1 cellular context compared by ENCODE assay signal in the genomic region with DNA sequence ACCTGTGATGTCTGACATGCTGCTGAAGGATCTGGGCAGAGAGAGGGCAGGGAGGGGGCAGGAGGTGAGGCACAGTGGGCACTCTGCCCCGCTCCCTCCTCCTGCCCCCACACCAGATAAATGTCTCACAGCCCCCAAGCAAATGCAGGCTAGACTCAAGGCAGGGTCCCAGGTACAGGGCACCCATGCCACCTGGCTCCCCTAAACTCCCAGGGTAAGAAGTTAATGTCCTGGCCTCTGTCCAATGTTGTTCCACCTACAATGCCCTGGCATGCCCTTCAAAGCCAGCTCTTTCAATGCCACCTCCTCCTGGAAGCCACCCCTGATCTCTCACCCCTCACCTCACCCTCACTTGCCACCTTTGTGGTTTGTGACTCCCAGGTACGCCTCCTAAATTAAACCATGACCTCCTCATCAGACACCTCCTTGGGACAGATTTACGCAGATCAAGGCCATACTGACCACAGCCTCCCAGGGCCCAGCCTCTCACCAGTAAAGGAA.
TF ChIP-seq lines count a peak whose summit lies in the region.

No MANE protein-coding gene starts in this region.

TF ChIP-seq in IMR-90, 13 proteins besides CTCF, POLR2A, EP300 and RAD21:
- TF ChIP-seq BHLHE40 (IDR thresholded peaks at IDR 0.05; ENCODE audit: low read depth, low read length) (no peak), CHD1 (IDR thresholded peaks at IDR 0.05; ENCODE audit: low read depth, low read length) (no peak), FOS (IDR thresholded peaks at IDR 0.05; ENCODE audit: low read depth, low read length) (no peak), RFX5 (IDR thresholded peaks at IDR 0.05; ENCODE audit: low read depth, low read length) (no peak), MAFK (IDR thresholded peaks at IDR 0.05; ENCODE audit: low read depth, low read length) (no peak), RCOR1 (IDR thresholded peaks at IDR 0.05; ENCODE audit: insufficient replicate concordance, low read length) (no peak), CEBPB (IDR thresholded peaks at IDR 0.05; ENCODE audit: low read depth, low read length) (no peak), MAZ (IDR thresholded peaks at IDR 0.05; ENCODE audit: borderline replicate concordance, low read depth, low read length) (no peak), MXI1 (IDR thresholded peaks at IDR 0.05; ENCODE audit: borderline replicate concordance, low read depth, low read length) (no peak), SMC3 (IDR thresholded peaks at IDR 0.05; ENCODE audit: low read depth, low read length) (no peak), NFE2L2 (IDR thresholded peaks at IDR 0.05; ENCODE audit: low read depth, low read length) (no peak)
- TF ChIP-seq, protein P1, sequence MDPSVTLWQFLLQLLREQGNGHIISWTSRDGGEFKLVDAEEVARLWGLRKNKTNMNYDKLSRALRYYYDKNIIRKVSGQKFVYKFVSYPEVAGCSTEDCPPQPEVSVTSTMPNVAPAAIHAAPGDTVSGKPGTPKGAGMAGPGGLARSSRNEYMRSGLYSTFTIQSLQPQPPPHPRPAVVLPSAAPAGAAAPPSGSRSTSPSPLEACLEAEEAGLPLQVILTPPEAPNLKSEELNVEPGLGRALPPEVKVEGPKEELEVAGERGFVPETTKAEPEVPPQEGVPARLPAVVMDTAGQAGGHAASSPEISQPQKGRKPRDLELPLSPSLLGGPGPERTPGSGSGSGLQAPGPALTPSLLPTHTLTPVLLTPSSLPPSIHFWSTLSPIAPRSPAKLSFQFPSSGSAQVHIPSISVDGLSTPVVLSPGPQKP (IDR thresholded peaks at IDR 0.05; ENCODE audit: borderline replicate concordance, low read depth, low read length) = no peak
- TF ChIP-seq, protein P2, sequence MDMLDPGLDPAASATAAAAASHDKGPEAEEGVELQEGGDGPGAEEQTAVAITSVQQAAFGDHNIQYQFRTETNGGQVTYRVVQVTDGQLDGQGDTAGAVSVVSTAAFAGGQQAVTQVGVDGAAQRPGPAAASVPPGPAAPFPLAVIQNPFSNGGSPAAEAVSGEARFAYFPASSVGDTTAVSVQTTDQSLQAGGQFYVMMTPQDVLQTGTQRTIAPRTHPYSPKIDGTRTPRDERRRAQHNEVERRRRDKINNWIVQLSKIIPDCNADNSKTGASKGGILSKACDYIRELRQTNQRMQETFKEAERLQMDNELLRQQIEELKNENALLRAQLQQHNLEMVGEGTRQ (IDR thresholded peaks at IDR 0.05; ENCODE audit: low read depth, low read length) = no peak
